Comparison of ENCODE assay signal across 8 cellular contexts in the genomic region with DNA sequence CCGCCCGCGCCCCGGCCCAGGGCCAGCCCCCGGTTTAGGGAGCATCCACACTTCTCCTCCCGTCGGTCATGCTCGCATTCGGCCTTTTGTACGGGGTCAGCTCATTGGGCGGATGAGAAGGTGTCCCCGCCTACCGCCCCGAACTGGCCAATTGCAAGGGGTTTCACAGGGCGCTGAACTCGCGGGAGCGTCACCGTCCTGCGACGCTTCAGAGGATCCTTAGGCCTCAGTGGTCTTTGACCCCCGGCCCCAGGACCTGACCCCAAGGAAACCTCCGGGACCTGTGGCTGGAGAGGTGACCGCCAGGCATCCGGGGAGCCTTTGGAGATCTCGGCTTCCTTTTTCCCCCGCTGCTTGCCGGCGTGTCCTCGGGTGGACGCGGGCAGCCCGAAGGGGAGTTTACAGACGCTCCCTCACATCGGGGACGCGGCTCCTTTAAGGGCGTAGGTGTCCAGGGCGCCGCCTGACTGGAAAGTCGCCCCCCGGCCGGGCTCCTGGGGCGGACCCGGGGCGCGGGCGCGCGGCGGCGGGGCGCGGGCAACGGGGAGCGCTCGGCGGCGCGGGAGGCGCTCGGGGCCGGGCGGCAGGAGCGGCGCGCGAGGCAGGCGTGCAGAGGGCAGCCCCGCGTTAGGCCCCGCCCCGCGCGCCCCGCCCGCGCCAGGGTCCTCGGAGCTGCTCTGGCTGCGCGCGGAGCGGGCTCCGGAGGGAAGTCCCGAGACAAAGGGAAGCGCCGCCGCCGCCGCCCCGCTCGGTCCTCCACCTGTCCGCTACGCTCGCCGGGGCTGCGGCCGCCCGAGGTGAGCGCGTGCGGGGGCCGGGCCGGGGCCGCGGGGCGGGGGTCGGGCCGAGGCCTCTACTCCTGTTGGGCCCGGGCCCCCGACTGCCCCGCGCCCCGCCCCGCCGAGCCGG. TPM values are rescaled to one million over a fixed set of nuclear protein-coding genes. Genes with fewer than 3 reads are reported as not detected.
DNase-seq lines count a peak whose midpoint lies in the region; ATAC-seq and TF ChIP-seq lines count a peak whose summit lies in the region.

UBE2I (plus strand) TSS at position 660 of the 909 bp plus-strand sequence. CDS start 4,395 bp downstream, outside the sequence.

- peak within 1 kb of the TSS; percentile 100 for H3K27ac ChIP-seq in CD8-positive, alpha-beta T cell (ENCODE audit: low read depth, low read length)
- H3K27ac ChIP-seq in ectodermal cell (ENCODE audit: insufficient read depth, low read depth, low read length, poor library complexity, severe bottlenecking) = peak within 1 kb of the TSS; percentile 100
- peak within 1 kb of the TSS; percentile 100 for H3K27ac ChIP-seq in lower lobe of right lung

- peak; percentile 96 to 99 (median 98) for DNase-seq in CD8-positive, alpha-beta T cell
- DNase-seq in HS-5 (ENCODE audit: low read depth) = peak; percentile 96
- DNase-seq in NK-92 (lab: John Stamatoyannopoulos, UW; ENCODE audit: unreplicated experiment) = peak; percentile 59
- DNase-seq in activated CD8-positive, alpha-beta memory T cell treated with anti-CD3 and anti-CD28 coated beads for 1 hour (ENCODE audit: extremely low read depth in 1 of 2, low read depth in 1 of 2) = peak; percentile 95
- peak; percentile 94 for DNase-seq in lower lobe of right lung
- DNase-seq in stimulated activated CD4-positive, alpha-beta T cell treated with anti-CD3 and anti-CD28 coated beads, TNF-alpha, amount 100 ng/mL, for 1 hour (ENCODE audit: low read depth in 3 of 3, low spot score in 1 of 3) = peak; percentile 95 to 98 (median 97)

- WGBS in ectodermal cell, 2 experiments = 0% methylated on average over 117 of the region's 117 CpGs

- no peaks in the 10 kb centered on the region for H3K9me3 Mint-ChIP-seq in CD8-positive, alpha-beta T cell

- H3K4me3 Mint-ChIP-seq in CD8-positive, alpha-beta T cell = peak within 1 kb of the TSS; percentile 92

- CTCF ChIA-PET in CD8-positive, alpha-beta T cell (lab: Charles Lee) = no interaction called here

- peaks cover 24% of the 10 kb centered on the region for H3K36me3 Mint-ChIP-seq in CD8-positive, alpha-beta T cell

- intact Hi-C loops in CD8-positive, alpha-beta T cell (cut with DNase I, micrococcal nuclease) = loop anchor here (1.0 to 10.0 kb wide), 15 partner anchors 34 to 960 kb away; partner anchors contain the start of genes UQCC4 (in 2 of the 2), CHTF18 (in 1 of the 2), CLCN7 (in 1 of the 2) and CRAMP1 (in 1 of the 2)
- intact Hi-C loops in lower lobe of right lung (cut with DNase I) = no loop called here

- POLR2A ChIA-PET in CD8-positive, alpha-beta T cell (lab: Charles Lee) = interaction anchor here (0.6 to 1.6 kb wide), 7 partner anchors 10 to 675 kb away, joined by 3 to 7 read pairs (median 3); partner anchors contain the start of genes GFER, MAPK8IP3, NUBP2 and SPSB3

- ATAC-seq in CD8-positive, alpha-beta T cell = peak; percentile 73
- peak; percentile 62 for ATAC-seq in GM19467 (IDR thresholded peaks at IDR 0.05; ENCODE audit: unreplicated experiment)
- peak; percentile 94 to 95 for ATAC-seq in lower lobe of right lung

- peaks cover 50% of the 10 kb centered on the region for H3K4me1 ChIP-seq in CD8-positive, alpha-beta T cell (ENCODE audit: insufficient read depth, low read length)
- H3K4me1 ChIP-seq in ectodermal cell (ENCODE audit: control insufficient read depth, insufficient read depth, low read length) = peaks cover 12% of the 10 kb centered on the region
- peaks cover 28% of the 10 kb centered on the region for H3K4me1 ChIP-seq in lower lobe of right lung

- H3K36me3 ChIP-seq in CD8-positive, alpha-beta T cell (ENCODE audit: insufficient read depth, low read length) = peaks cover 5% of the 10 kb centered on the region
- peaks cover 17% of the 10 kb centered on the region for H3K36me3 ChIP-seq in ectodermal cell (ENCODE audit: control insufficient read depth, insufficient read depth, low read length)
- peaks cover 19% of the 10 kb centered on the region for H3K36me3 ChIP-seq in lower lobe of right lung

- H3K27me3 ChIP-seq in CD8-positive, alpha-beta T cell (ENCODE audit: insufficient read depth, low read length) = no peaks in the 10 kb centered on the region
- H3K27me3 ChIP-seq in ectodermal cell (ENCODE audit: control insufficient read depth, insufficient read depth, low read length, poor library complexity, severe bottlenecking) (no peaks in the 10 kb centered on the region), lower lobe of right lung (ENCODE audit: low read depth) (no peaks in the 10 kb centered on the region)

- peaks cover 41% of the 10 kb centered on the region for H3K4me1 Mint-ChIP-seq in CD8-positive, alpha-beta T cell (ENCODE audit: low read depth)

- TF ChIP-seq CTCF in CD8-positive, alpha-beta T cell (IDR thresholded peaks at IDR 0.05) = no peak
- TF ChIP-seq CTCF in lower lobe of right lung (IDR thresholded peaks at IDR 0.05) = no peak

- H3K4me3 ChIP-seq in CD8-positive, alpha-beta T cell (ENCODE audit: low read depth, low read length) = peak within 1 kb of the TSS; percentile 95
- H3K4me3 ChIP-seq in ectodermal cell (ENCODE audit: insufficient read depth, low read depth, low read length) = peak within 1 kb of the TSS; percentile 95
- H3K4me3 ChIP-seq in lower lobe of right lung = peak within 1 kb of the TSS; percentile 79

- no peaks in the 10 kb centered on the region for H3K27me3 Mint-ChIP-seq in CD8-positive, alpha-beta T cell (ENCODE audit: low read depth)

- no peaks in the 10 kb centered on the region for H3K9me3 ChIP-seq in CD8-positive, alpha-beta T cell (ENCODE audit: low read length)
- no peaks in the 10 kb centered on the region for H3K9me3 ChIP-seq in ectodermal cell (ENCODE audit: control insufficient read depth, low read length)
- H3K9me3 ChIP-seq in lower lobe of right lung = no peaks in the 10 kb centered on the region

- H3K27ac Mint-ChIP-seq in CD8-positive, alpha-beta T cell = peak within 1 kb of the TSS; percentile 100

RNA-seq across cellular contexts. Expression of gene UBE2I, which starts in this region (rescaled TPM):
- 100 to 1,000 TPM; 285 to 294 TPM for total RNA-seq in CD8-positive, alpha-beta T cell
- polyA plus RNA-seq in ectodermal cell (2013, experiment 1 of 4) = 274 TPM
- 281 TPM for polyA plus RNA-seq in ectodermal cell (2013, experiment 2 of 4)
- 208 TPM for polyA plus RNA-seq in ectodermal cell (2013, experiment 3 of 4)
- polyA plus RNA-seq in ectodermal cell (2013, experiment 4 of 4) = 220 TPM
- total RNA-seq in lower lobe of right lung = 93.4 TPM

Comparison
In these comparisons a context has a peak if more than half of its experiments do, and no peak if none do; other contexts are left out.
1. Peak in every context shown above with its lines: DNase-seq, ATAC-seq, H3K4me3 ChIP-seq and H3K27ac ChIP-seq.